Comparison of ENCODE assay signal across 1 cellular context in genomic region chr19:34963531-34964406, GRCh38.
TF ChIP-seq lines count a peak whose summit lies in the region.

Gene ZNF792 (minus strand): TSS chr19:34964229. CDS start chr19:34963662, 567 bp downstream.

TF ChIP-seq in HepG2, 621 proteins besides CTCF, POLR2A, EP300 and RAD21 (continued from another document and continues in another):
- TF ChIP-seq ZNF124 (CRISPR knock-in tag; IDR thresholded peaks at IDR 0.05), result 0 out of 2 replicates have a peak, but pooled peaks have one; percentile 34
- peak; percentile 83; the same call in 1 of the 2 replicates for TF ChIP-seq ELF3 (CRISPR knock-in tag; IDR thresholded peaks at IDR 0.05)
- TF ChIP-seq SIN3A (IDR thresholded peaks at IDR 0.05; ENCODE audit: borderline replicate concordance, low read depth, low read length), result peak; percentile 30; the same call in 1 of the 2 replicates
- TF ChIP-seq, protein P1, sequence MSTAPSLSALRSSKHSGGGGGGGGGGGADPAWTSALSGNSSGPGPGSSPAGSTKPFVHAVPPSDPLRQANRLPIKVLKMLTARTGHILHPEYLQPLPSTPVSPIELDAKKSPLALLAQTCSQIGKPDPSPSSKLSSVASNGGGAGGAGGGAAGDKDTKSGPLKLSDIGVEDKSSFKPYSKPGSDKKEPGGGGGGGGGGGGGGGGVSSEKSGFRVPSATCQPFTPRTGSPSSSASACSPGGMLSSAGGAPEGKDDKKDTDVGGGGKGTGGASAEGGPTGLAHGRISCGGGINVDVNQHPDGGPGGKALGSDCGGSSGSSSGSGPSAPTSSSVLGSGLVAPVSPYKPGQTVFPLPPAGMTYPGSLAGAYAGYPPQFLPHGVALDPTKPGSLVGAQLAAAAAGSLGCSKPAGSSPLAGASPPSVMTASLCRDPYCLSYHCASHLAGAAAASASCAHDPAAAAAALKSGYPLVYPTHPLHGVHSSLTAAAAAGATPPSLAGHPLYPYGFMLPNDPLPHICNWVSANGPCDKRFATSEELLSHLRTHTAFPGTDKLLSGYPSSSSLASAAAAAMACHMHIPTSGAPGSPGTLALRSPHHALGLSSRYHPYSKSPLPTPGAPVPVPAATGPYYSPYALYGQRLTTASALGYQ (CRISPR knock-in tag; IDR thresholded peaks at IDR 0.05), result peak; percentile 62; the same call in 1 of the 2 replicates
- 0 out of 2 replicates have a peak, but pooled peaks have one; percentile 45 for TF ChIP-seq ZNF33B (CRISPR knock-in tag; IDR thresholded peaks at IDR 0.05)
- TF ChIP-seq ZNF589 (CRISPR knock-in tag; conservative IDR thresholded peaks at IDR 0.05), result peak; percentile 56; the same call in 1 of the 2 replicates
- TF ChIP-seq, protein P2, sequence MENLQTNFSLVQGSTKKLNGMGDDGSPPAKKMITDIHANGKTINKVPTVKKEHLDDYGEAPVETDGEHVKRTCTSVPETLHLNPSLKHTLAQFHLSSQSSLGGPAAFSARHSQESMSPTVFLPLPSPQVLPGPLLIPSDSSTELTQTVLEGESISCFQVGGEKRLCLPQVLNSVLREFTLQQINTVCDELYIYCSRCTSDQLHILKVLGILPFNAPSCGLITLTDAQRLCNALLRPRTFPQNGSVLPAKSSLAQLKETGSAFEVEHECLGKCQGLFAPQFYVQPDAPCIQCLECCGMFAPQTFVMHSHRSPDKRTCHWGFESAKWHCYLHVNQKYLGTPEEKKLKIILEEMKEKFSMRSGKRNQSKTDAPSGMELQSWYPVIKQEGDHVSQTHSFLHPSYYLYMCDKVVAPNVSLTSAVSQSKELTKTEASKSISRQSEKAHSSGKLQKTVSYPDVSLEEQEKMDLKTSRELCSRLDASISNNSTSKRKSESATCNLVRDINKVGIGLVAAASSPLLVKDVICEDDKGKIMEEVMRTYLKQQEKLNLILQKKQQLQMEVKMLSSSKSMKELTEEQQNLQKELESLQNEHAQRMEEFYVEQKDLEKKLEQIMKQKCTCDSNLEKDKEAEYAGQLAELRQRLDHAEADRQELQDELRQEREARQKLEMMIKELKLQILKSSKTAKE (CRISPR knock-in tag; IDR thresholded peaks at IDR 0.05; ENCODE audit: borderline replicate concordance), result no peak; the same call in 1 of the 2 replicates
- TF ChIP-seq BORCS8-MEF2B (CRISPR knock-in tag; IDR thresholded peaks at IDR 0.05), result peak; percentile 60; the same call in 1 of the 2 replicates
- TF ChIP-seq ZNF343 (CRISPR knock-in tag; IDR thresholded peaks at IDR 0.05), result no peak
- TF ChIP-seq TMF1 (CRISPR knock-in tag; IDR thresholded peaks at IDR 0.05; ENCODE audit: low read depth), result peak; percentile 42; the same call in 1 of the 2 replicates
- peak; percentile 75; the same call in 1 of the 2 replicates for TF ChIP-seq ZNF792 (CRISPR knock-in tag; IDR thresholded peaks at IDR 0.05)
- TF ChIP-seq NR2C2 (CRISPR knock-in tag; IDR thresholded peaks at IDR 0.05; ENCODE audit: borderline replicate concordance), result peak; percentile 46; the same call in 1 of the 2 replicates
- TF ChIP-seq KDM2A (CRISPR knock-in tag; IDR thresholded peaks at IDR 0.05; ENCODE audit: borderline replicate concordance, low read depth), result peak; percentile 49; the same call in 1 of the 2 replicates
- TF ChIP-seq ZNF781 (CRISPR knock-in tag; IDR thresholded peaks at IDR 0.05; ENCODE audit: borderline replicate concordance, not compliant biosample characterization), result peak; percentile 26
- TF ChIP-seq AGO1 (IDR thresholded peaks at IDR 0.05; ENCODE audit: low read depth, low read length, poor library complexity, severe bottlenecking), result peak; percentile 55
- TF ChIP-seq ZNF740 (CRISPR knock-in tag; IDR thresholded peaks at IDR 0.05), result no peak
- peak; percentile 64; the same call in 1 of the 2 replicates for TF ChIP-seq ZMYM3 (CRISPR knock-in tag; IDR thresholded peaks at IDR 0.05)
- TF ChIP-seq ZBTB20 (CRISPR knock-in tag; IDR thresholded peaks at IDR 0.05; ENCODE audit: borderline replicate concordance, low read depth), result 0 out of 2 replicates have a peak, but pooled peaks have one; percentile 19
- TF ChIP-seq, protein P3, sequence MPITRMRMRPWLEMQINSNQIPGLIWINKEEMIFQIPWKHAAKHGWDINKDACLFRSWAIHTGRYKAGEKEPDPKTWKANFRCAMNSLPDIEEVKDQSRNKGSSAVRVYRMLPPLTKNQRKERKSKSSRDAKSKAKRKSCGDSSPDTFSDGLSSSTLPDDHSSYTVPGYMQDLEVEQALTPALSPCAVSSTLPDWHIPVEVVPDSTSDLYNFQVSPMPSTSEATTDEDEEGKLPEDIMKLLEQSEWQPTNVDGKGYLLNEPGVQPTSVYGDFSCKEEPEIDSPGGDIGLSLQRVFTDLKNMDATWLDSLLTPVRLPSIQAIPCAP (CRISPR knock-in tag; IDR thresholded peaks at IDR 0.05; ENCODE audit: low read depth), result no peak
- peak; percentile 38; the same call in 1 of the 2 replicates for TF ChIP-seq JUND (CRISPR knock-in tag; IDR thresholded peaks at IDR 0.05)
- 0 out of 2 replicates have a peak, but pooled peaks have one; percentile 33 for TF ChIP-seq ISX (CRISPR knock-in tag; conservative IDR thresholded peaks at IDR 0.05)
- peak; percentile 88 for TF ChIP-seq ETV5 (CRISPR knock-in tag; IDR thresholded peaks at IDR 0.05; ENCODE audit: borderline replicate concordance)
- peak; percentile 70 for TF ChIP-seq CHD2 (IDR thresholded peaks at IDR 0.05; ENCODE audit: low read depth, low read length)
- TF ChIP-seq ZNF766 (CRISPR knock-in tag; IDR thresholded peaks at IDR 0.05; ENCODE audit: borderline replicate concordance), result 0 out of 2 replicates have a peak, but pooled peaks have one; percentile 49
- TF ChIP-seq MTA3 (CRISPR knock-in tag; IDR thresholded peaks at IDR 0.05), result no peak
- TF ChIP-seq, protein P4, sequence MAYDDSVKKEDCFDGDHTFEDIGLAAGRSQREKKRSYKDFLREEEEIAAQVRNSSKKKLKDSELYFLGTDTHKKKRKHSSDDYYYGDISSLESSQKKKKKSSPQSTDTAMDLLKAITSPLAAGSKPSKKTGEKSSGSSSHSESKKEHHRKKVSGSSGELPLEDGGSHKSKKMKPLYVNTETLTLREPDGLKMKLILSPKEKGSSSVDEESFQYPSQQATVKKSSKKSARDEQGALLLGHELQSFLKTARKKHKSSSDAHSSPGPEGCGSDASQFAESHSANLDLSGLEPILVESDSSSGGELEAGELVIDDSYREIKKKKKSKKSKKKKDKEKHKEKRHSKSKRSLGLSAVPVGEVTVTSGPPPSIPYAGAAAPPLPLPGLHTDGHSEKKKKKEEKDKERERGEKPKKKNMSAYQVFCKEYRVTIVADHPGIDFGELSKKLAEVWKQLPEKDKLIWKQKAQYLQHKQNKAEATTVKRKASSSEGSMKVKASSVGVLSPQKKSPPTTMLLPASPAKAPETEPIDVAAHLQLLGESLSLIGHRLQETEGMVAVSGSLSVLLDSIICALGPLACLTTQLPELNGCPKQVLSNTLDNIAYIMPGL (CRISPR knock-in tag; IDR thresholded peaks at IDR 0.05; ENCODE audit: borderline replicate concordance in 1 of 2, low read depth in 1 of 2), result peak; percentile 54 to 71; a peak in 3 of 4 replicates
- no peak for TF ChIP-seq ZNF350 (CRISPR knock-in tag; IDR thresholded peaks at IDR 0.05; ENCODE audit: borderline replicate concordance, low read depth)
- TF ChIP-seq PHF20 (CRISPR knock-in tag; IDR thresholded peaks at IDR 0.05), result peak; percentile 56
- TF ChIP-seq TBX2 (CRISPR knock-in tag; IDR thresholded peaks at IDR 0.05; ENCODE audit: borderline replicate concordance), result peak; percentile 69; the same call in 1 of the 2 replicates
- no peak for TF ChIP-seq MATR3 (CRISPR knock-in tag; IDR thresholded peaks at IDR 0.05)
- no peak for TF ChIP-seq SOX13 (IDR thresholded peaks at IDR 0.05)
- peak in 1 of 2 experiments; percentile 43; a peak in 1 of 4 replicates for TF ChIP-seq SOX13 (CRISPR knock-in tag; conservative IDR thresholded peaks at IDR 0.05 in 1 of 2, IDR thresholded peaks at IDR 0.05 in 1 of 2)
- no peak for TF ChIP-seq ZNF83 (CRISPR knock-in tag; IDR thresholded peaks at IDR 0.05; ENCODE audit: borderline replicate concordance)
- no peak for TF ChIP-seq ADNP (CRISPR knock-in tag; IDR thresholded peaks at IDR 0.05)
- TF ChIP-seq ZNF549 (CRISPR knock-in tag; IDR thresholded peaks at IDR 0.05), result no peak
- peak; percentile 91 for TF ChIP-seq HINFP (CRISPR knock-in tag; IDR thresholded peaks at IDR 0.05; ENCODE audit: low read depth)
- 0 out of 2 replicates have a peak, but pooled peaks have one; percentile 41 for TF ChIP-seq KAT7 (CRISPR knock-in tag; IDR thresholded peaks at IDR 0.05; ENCODE audit: borderline replicate concordance)
- peak; percentile 39; the same call in 1 of the 2 replicates for TF ChIP-seq ZNF772 (CRISPR knock-in tag; IDR thresholded peaks at IDR 0.05)
- peak; percentile 46; the same call in 1 of the 2 replicates for TF ChIP-seq POLR2AphosphoS5 (IDR thresholded peaks at IDR 0.05; ENCODE audit: low read depth, low read length)
- TF ChIP-seq ZNF747 (CRISPR knock-in tag; IDR thresholded peaks at IDR 0.05; ENCODE audit: borderline replicate concordance), result peak; percentile 76; the same call in 1 of the 2 replicates
- TF ChIP-seq STAT5B (CRISPR knock-in tag; IDR thresholded peaks at IDR 0.05), result no peak
- TF ChIP-seq, protein P5, sequence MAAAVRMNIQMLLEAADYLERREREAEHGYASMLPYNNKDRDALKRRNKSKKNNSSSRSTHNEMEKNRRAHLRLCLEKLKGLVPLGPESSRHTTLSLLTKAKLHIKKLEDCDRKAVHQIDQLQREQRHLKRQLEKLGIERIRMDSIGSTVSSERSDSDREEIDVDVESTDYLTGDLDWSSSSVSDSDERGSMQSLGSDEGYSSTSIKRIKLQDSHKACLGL (CRISPR knock-in tag; IDR thresholded peaks at IDR 0.05), result peak; percentile 38; the same call in 1 of the 2 replicates
- TF ChIP-seq, protein P6, sequence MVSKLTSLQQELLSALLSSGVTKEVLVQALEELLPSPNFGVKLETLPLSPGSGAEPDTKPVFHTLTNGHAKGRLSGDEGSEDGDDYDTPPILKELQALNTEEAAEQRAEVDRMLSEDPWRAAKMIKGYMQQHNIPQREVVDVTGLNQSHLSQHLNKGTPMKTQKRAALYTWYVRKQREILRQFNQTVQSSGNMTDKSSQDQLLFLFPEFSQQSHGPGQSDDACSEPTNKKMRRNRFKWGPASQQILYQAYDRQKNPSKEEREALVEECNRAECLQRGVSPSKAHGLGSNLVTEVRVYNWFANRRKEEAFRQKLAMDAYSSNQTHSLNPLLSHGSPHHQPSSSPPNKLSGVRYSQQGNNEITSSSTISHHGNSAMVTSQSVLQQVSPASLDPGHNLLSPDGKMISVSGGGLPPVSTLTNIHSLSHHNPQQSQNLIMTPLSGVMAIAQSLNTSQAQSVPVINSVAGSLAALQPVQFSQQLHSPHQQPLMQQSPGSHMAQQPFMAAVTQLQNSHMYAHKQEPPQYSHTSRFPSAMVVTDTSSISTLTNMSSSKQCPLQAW (CRISPR knock-in tag; IDR thresholded peaks at IDR 0.05), result peak; percentile 54; the same call in 1 of the 2 replicates
- TF ChIP-seq KAT8 (CRISPR knock-in tag; IDR thresholded peaks at IDR 0.05), result peak; percentile 37
- TF ChIP-seq, protein P7, sequence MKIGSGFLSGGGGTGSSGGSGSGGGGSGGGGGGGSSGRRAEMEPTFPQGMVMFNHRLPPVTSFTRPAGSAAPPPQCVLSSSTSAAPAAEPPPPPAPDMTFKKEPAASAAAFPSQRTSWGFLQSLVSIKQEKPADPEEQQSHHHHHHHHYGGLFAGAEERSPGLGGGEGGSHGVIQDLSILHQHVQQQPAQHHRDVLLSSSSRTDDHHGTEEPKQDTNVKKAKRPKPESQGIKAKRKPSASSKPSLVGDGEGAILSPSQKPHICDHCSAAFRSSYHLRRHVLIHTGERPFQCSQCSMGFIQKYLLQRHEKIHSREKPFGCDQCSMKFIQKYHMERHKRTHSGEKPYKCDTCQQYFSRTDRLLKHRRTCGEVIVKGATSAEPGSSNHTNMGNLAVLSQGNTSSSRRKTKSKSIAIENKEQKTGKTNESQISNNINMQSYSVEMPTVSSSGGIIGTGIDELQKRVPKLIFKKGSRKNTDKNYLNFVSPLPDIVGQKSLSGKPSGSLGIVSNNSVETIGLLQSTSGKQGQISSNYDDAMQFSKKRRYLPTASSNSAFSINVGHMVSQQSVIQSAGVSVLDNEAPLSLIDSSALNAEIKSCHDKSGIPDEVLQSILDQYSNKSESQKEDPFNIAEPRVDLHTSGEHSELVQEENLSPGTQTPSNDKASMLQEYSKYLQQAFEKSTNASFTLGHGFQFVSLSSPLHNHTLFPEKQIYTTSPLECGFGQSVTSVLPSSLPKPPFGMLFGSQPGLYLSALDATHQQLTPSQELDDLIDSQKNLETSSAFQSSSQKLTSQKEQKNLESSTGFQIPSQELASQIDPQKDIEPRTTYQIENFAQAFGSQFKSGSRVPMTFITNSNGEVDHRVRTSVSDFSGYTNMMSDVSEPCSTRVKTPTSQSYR (CRISPR knock-in tag; IDR thresholded peaks at IDR 0.05; ENCODE audit: borderline replicate concordance), result 0 out of 2 replicates have a peak, but pooled peaks have one; percentile 16
- TF ChIP-seq GATAD2A (CRISPR knock-in tag; IDR thresholded peaks at IDR 0.05), result peak; percentile 47; the same call in 1 of the 2 replicates
- 0 out of 2 replicates have a peak, but pooled peaks have one; percentile 2 for TF ChIP-seq ZNF274 (CRISPR knock-in tag; IDR thresholded peaks at IDR 0.05)
- TF ChIP-seq PREB (CRISPR knock-in tag; IDR thresholded peaks at IDR 0.05), result no peak
- TF ChIP-seq LBX2 (CRISPR knock-in tag; IDR thresholded peaks at IDR 0.05; ENCODE audit: borderline replicate concordance), result peak; percentile 16; the same call in 1 of the 2 replicates
- peak; percentile 52; the same call in 1 of the 2 replicates for TF ChIP-seq ELF1 (CRISPR knock-in tag; IDR thresholded peaks at IDR 0.05)
- TF ChIP-seq TARDBP (CRISPR knock-in tag; IDR thresholded peaks at IDR 0.05), result peak; percentile 54; the same call in 1 of the 2 replicates
- TF ChIP-seq TRIM24 (CRISPR knock-in tag; IDR thresholded peaks at IDR 0.05), result no peak
